ENCODE assay signal across 8 cellular contexts in the genomic region with DNA sequence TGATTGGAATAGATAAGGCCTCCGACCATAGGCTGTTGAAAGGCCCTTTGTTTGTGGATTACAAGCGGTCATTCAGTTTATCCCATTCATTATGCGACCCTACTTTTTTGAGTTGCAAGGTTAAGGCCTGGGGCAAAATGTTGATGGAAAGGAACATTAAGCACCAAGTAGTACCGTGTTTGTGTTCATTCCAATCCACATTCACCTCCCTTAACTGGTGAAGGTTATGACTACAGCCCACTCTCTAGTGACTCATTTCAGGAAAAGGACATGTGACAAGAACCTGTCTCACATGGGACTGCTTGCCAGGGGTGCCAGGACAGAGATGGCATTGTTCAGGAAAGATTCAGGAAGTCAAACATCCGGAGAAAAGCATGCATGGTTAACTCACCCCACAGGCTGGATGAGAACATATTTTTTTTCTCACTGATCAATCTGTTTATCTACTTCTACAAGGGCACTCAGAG.
DNase-seq lines count a peak whose midpoint lies in the region; ATAC-seq, FAIRE-seq and TF ChIP-seq lines count a peak whose summit lies in the region.
"Had no signal": no experiment of that assay in that cellular context is flagged by ENCODE, and none has a peak within 500 bp of the region (broad histone marks: within the 10 kb centered on the region; RNA-seq: fewer than 3 reads in every experiment).

No MANE protein-coding gene starts in this region.

- H3K79me2 ChIP-seq in keratinocyte (ENCODE audit: control insufficient read depth, insufficient read depth, low read length), result no peaks in the 10 kb centered on the region

- no peak overlapping the region for H3K4me2 ChIP-seq in keratinocyte (ENCODE audit: control insufficient read depth, extremely low read depth, insufficient read depth, low read depth, low read length)

- TF ChIP-seq CTCF in keratinocyte (optimal IDR thresholded peaks at IDR 0.05 in 1 of 3, IDR thresholded peaks at IDR 0.05 in 1 of 3, conservative IDR thresholded peaks at IDR 0.05 in 1 of 3; ENCODE audit: extremely low read depth in 1 of 3, insufficient read depth in 2 of 3, low read length in 3 of 3) (no peak), tibial nerve (IDR thresholded peaks at IDR 0.05) (no peak), D721Med (IDR thresholded peaks at IDR 0.05; ENCODE audit: insufficient read depth, missing control alignments) (no peak)

- DNase-seq in keratinocyte (ENCODE audit: low read depth, low spot score) (peak; percentile 66), tibial nerve (ENCODE audit: low spot score in 2 of 2) (no peak), DMS79 treated with DMSO at 0.1 percent for 48 hours (lab: John Stamatoyannopoulos, UW) (no peak), D721Med (ENCODE audit: insufficient read length, low spot score) (no peak), ureter (ENCODE audit: low spot score) (no peak)
- DNase-seq: NCI-H2029 had no signal

- H3K4me1 ChIP-seq in keratinocyte (ENCODE audit: control insufficient read depth, extremely low read depth, insufficient read depth, low read length) (peaks cover 15% of the 10 kb centered on the region), tibial nerve (peaks cover 0 to 34% (median 11%) of the 10 kb centered on the region in 4 donors)

- dilution Hi-C loops in keratinocyte (cut with MboI; ENCODE audit: extremely low pct_ligation_motif_present, low sequenced_read_pairs), result no loop called here

- ATAC-seq in HG02588 (IDR thresholded peaks at IDR 0.05; ENCODE audit: unreplicated experiment) (peak; percentile 48), SK-N-SH treated with all-trans-retinoic acid at 6 μM for 48 hours (no peak)

- FAIRE-seq in keratinocyte (lab: Jason Lieb, UNC) (no peak), D721Med (lab: Jason Lieb, UNC) (no peak)

- no peak overlapping the region for H3K9ac ChIP-seq in keratinocyte (ENCODE audit: control insufficient read depth, extremely low read depth, insufficient read depth, low read length)

- H3K27me3 ChIP-seq in keratinocyte (ENCODE audit: control insufficient read depth, extremely low read depth, insufficient read depth, low read length) (no peaks in the 10 kb centered on the region), tibial nerve (no peaks in the 10 kb centered on the region)

- H3K27ac ChIP-seq in keratinocyte (ENCODE audit: control insufficient read depth, insufficient read depth, low read length) (no peak overlapping the region), tibial nerve (peak overlapping the region in 3 of 4 donors; percentile 22 to 60 (median 44))

- no peaks in the 10 kb centered on the region for H4K20me1 ChIP-seq in keratinocyte (ENCODE audit: control insufficient read depth, extremely low read depth, insufficient read depth, low read length)

- H3K9me3 ChIP-seq in keratinocyte (ENCODE audit: control insufficient read depth, low read depth, low read length), result no peaks in the 10 kb centered on the region
- no peaks in the 10 kb centered on the region for H3K9me3 ChIP-seq in tibial nerve

- H3K4me3 ChIP-seq in keratinocyte (ENCODE audit: control insufficient read depth in 2 of 3, extremely low read depth in 1 of 3, insufficient read depth in 2 of 3, low read depth in 1 of 3, low read length in 3 of 3) (no peak overlapping the region), tibial nerve (no peak overlapping the region)

- 46 to 52% methylated on average over 5 of the region's 5 CpGs for WGBS in tibial nerve, 2 donors

- H3K9me1 ChIP-seq in keratinocyte (ENCODE audit: control insufficient read depth, extremely low read depth, insufficient read depth, low read length), result no peaks in the 10 kb centered on the region

- peak in 1 of 2 donors; percentile 47 for TF ChIP-seq EP300 in tibial nerve (IDR thresholded peaks at IDR 0.05)

- no peaks in the 10 kb centered on the region for H3K36me3 ChIP-seq in keratinocyte (ENCODE audit: control insufficient read depth in 2 of 2, extremely low read depth in 1 of 2, insufficient read depth in 2 of 2, low read length in 2 of 2)
- no peaks in the 10 kb centered on the region for H3K36me3 ChIP-seq in tibial nerve

- TF ChIP-seq POLR2A in tibial nerve (IDR thresholded peaks at IDR 0.05), result no peak

- no peak overlapping the region for H2AFZ ChIP-seq in keratinocyte (ENCODE audit: control insufficient read depth, low read length)

TF ChIP-seq in SK-N-SH treated with all-trans-retinoic acid at 6 μM for 48 hours, 23 proteins besides CTCF, POLR2A, EP300 and RAD21:
- TF ChIP-seq ZFP3 (CRISPR knock-in tag; IDR thresholded peaks at IDR 0.05), result 0 out of 2 replicates have a peak, but pooled peaks have one; percentile 11
- no peak for TF ChIP-seq ISL1 (CRISPR knock-in tag; IDR thresholded peaks at IDR 0.05)
- TF ChIP-seq ZFP30 (CRISPR knock-in tag; IDR thresholded peaks at IDR 0.05), result no peak
- TF ChIP-seq, protein P1, sequence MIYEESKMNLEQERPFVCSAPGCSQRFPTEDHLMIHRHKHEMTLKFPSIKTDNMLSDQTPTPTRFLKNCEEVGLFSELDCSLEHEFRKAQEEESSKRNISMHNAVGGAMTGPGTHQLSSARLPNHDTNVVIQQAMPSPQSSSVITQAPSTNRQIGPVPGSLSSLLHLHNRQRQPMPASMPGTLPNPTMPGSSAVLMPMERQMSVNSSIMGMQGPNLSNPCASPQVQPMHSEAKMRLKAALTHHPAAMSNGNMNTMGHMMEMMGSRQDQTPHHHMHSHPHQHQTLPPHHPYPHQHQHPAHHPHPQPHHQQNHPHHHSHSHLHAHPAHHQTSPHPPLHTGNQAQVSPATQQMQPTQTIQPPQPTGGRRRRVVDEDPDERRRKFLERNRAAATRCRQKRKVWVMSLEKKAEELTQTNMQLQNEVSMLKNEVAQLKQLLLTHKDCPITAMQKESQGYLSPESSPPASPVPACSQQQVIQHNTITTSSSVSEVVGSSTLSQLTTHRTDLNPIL (CRISPR knock-in tag; IDR thresholded peaks at IDR 0.05; ENCODE audit: low read depth), result no peak
